ENCODE assay signal across 1 cellular context in genomic region chr1:167548059-167548932, GRCh38.
TF ChIP-seq lines count a peak whose summit lies in the region.

No MANE protein-coding gene starts in this region.

TF ChIP-seq in K562, 482 proteins besides CTCF, POLR2A, EP300 and RAD21 (continued from another document and continues in another):
- TF ChIP-seq ZNF518B (CRISPR knock-in tag; IDR thresholded peaks at IDR 0.05) (0 out of 2 replicates have a peak, but pooled peaks have one; percentile 6), SMARCE1 (IDR thresholded peaks at IDR 0.05) (peak; percentile 96), PTRF (tag; IDR thresholded peaks at IDR 0.05) (no peak; the same call in 1 of the 2 replicates), POLR2H (tag; IDR thresholded peaks at IDR 0.05; ENCODE audit: low read depth) (peak; percentile 88), ZNF175 (CRISPR knock-in tag; IDR thresholded peaks at IDR 0.05; ENCODE audit: low read depth) (peak; percentile 89), ZNF23 (CRISPR knock-in tag; IDR thresholded peaks at IDR 0.05) (peak; percentile 4; the same call in 1 of the 2 replicates), CEBPG (CRISPR knock-in tag; IDR thresholded peaks at IDR 0.05) (peak; percentile 83), CEBPG (tag; conservative IDR thresholded peaks at IDR 0.05 in 1 of 2, IDR thresholded peaks at IDR 0.05 in 1 of 2) (peak; percentile 95 to 98), CREB3 (tag; conservative IDR thresholded peaks at IDR 0.05; ENCODE audit: low read depth) (peak; percentile 75; the same call in 1 of the 2 replicates), FOXP4 (CRISPR knock-in tag; IDR thresholded peaks at IDR 0.05; ENCODE audit: borderline replicate concordance) (no peak), FOXA3 (CRISPR knock-in tag; conservative IDR thresholded peaks at IDR 0.05 in 1 of 2, IDR thresholded peaks at IDR 0.05 in 1 of 2) (no peak), ZNF146 (CRISPR knock-in tag; IDR thresholded peaks at IDR 0.05; ENCODE audit: unreplicated experiment) (no peak), STAT5A (IDR thresholded peaks at IDR 0.05; ENCODE audit: borderline replicate concordance, low read length) (peak; percentile 57), ZNF584 (CRISPR knock-in tag; IDR thresholded peaks at IDR 0.05; ENCODE audit: low read depth) (peak; percentile 48; the same call in 1 of the 2 replicates), NONO (IDR thresholded peaks at IDR 0.05; ENCODE audit: low read depth in 2 of 2, low read length in 1 of 2) (peak in 1 of 2 experiments; percentile 66; a peak in 1 of 4 replicates), ZNF668 (CRISPR knock-in tag; IDR thresholded peaks at IDR 0.05) (peak; percentile 61), ZNF431 (CRISPR knock-in tag; IDR thresholded peaks at IDR 0.05) (0 out of 2 replicates have a peak, but pooled peaks have one; percentile 22), CREBBP (IDR thresholded peaks at IDR 0.05; ENCODE audit: low read depth, low read length) (no peak), SRF (CRISPR knock-in tag; IDR thresholded peaks at IDR 0.05) (peak in 1 of 2 experiments; percentile 12; a peak in 1 of 4 replicates), CHAMP1 (IDR thresholded peaks at IDR 0.05) (peak; percentile 85), MITF (IDR thresholded peaks at IDR 0.05) (peak; percentile 89), ZNF197 (CRISPR knock-in tag; IDR thresholded peaks at IDR 0.05; ENCODE audit: low read depth) (peak; percentile 45; the same call in 1 of the 2 replicates), TSC22D4 (tag; IDR thresholded peaks at IDR 0.05) (no peak), KLF6 (CRISPR knock-in tag; IDR thresholded peaks at IDR 0.05; ENCODE audit: borderline replicate concordance) (peak; percentile 63; the same call in 1 of the 2 replicates), TBP (optimal IDR thresholded peaks at IDR 0.05; ENCODE audit: low read depth, low read length) (peak; percentile 15), ZMIZ1 (IDR thresholded peaks at IDR 0.05; ENCODE audit: low read depth in 2 of 2, low read length in 2 of 2) (0 out of 4 replicates have a peak, but pooled peaks of 1 of the 2 experiments have one; percentile 41), MAFG (tag; conservative IDR thresholded peaks at IDR 0.05) (peak; percentile 99), NCOA1 (IDR thresholded peaks at IDR 0.05; ENCODE audit: low read depth) (peak; percentile 39; the same call in 1 of the 2 replicates), TAF9B (IDR thresholded peaks at IDR 0.05; ENCODE audit: partially characterized antibody) (peak; percentile 63), E2F8 (IDR thresholded peaks at IDR 0.05; ENCODE audit: low read depth, partially characterized antibody) (peak; percentile 21), ZNF75A (CRISPR knock-in tag; IDR thresholded peaks at IDR 0.05) (peak; percentile 24; the same call in 1 of the 2 replicates), CREM (IDR thresholded peaks at IDR 0.05; ENCODE audit: low read depth) (peak; percentile 70), RFX5 (IDR thresholded peaks at IDR 0.05; ENCODE audit: low read depth, low read length) (no peak), GABPA (tag; conservative IDR thresholded peaks at IDR 0.05; ENCODE audit: low read depth) (peak; percentile 28; the same call in 1 of the 2 replicates), RBM14 (IDR thresholded peaks at IDR 0.05; ENCODE audit: borderline replicate concordance, insufficient read depth, low read depth, low read length) (no peak), GTF2B (IDR thresholded peaks at IDR 0.05; ENCODE audit: extremely low read depth, insufficient read length) (no peak), MTA2 (IDR thresholded peaks at IDR 0.05; ENCODE audit: low read depth) (peak; percentile 86), ADNP (tag; IDR thresholded peaks at IDR 0.05) (0 out of 2 replicates have a peak, but pooled peaks have one; percentile 30), HSF4 (CRISPR knock-in tag; IDR thresholded peaks at IDR 0.05; ENCODE audit: borderline replicate concordance) (peak; percentile 44; the same call in 1 of the 2 replicates), ZNF766 (CRISPR knock-in tag; conservative IDR thresholded peaks at IDR 0.05) (peak; percentile 92), NCOR1 (IDR thresholded peaks at IDR 0.05) (peak; percentile 87), GTF2E2 (tag; IDR thresholded peaks at IDR 0.05) (peak; percentile 65; the same call in 1 of the 2 replicates), TFE3 (CRISPR knock-in tag; IDR thresholded peaks at IDR 0.05) (peak; percentile 97), ZNF24 (IDR thresholded peaks at IDR 0.05) (peak; percentile 39; the same call in 1 of the 2 replicates)
